16 cellular contexts compared by ENCODE assay signal in the genomic region with DNA sequence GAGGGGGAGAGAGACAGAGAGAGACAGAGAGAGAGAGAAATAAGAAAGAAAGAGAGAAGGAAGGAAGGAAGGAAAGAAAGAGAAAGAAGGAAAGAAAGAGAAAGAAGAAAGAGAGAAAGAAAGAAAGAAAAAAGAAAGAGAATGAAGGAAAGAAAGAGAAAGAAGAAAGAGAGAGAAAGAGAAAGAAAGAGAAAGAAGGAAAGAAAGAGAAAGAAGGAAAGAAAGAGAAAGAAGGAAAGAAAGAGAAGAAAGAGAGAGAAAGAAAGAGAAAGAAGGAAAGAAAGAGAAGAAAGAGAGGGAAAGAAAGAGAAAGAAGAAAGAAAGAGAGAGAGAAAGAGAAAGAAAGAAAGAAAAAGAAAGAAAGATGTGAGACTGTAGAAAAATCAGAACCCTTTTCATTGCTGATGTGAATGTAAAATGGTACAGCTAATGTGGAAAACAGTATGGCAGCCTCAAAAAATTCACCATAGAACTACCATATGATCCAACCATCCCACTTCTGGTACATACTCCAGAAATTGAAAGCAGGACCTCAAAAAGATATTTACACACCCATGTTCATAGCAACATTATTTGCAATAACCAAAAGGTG.
DNase-seq lines count a peak whose midpoint lies in the region; ATAC-seq and TF ChIP-seq lines count a peak whose summit lies in the region.
"Had no signal": no experiment of that assay in that cellular context is flagged by ENCODE, and none has a peak within 500 bp of the region (broad histone marks: within the 10 kb centered on the region; RNA-seq: fewer than 3 reads in every experiment).

No MANE protein-coding gene starts in this region.

- no peak overlapping the region for H3K4me3 Mint-ChIP-seq in activated CD8-positive, alpha-beta T cell treated with anti-CD3 and anti-CD28 coated beads for 36 hours
- H3K4me3 Mint-ChIP-seq in activated CD8-positive, alpha-beta T cell treated with anti-CD3 and anti-CD28 coated beads, Interleukin-2, amount 10 ng/mL, durations not matched to agents 7 days and 5 days: no peak overlapping the region
- no peak overlapping the region for H3K4me3 Mint-ChIP-seq in activated T-helper 2 cell treated with anti-CD3 and anti-CD28 coated beads, Interferon-gamma antibody, Interleukin-2, Interleukin-4, amounts not matched to agents 10 μg/mL and 5 μg/mL and 100 μg/mL, durations not matched to agents 14 hours and 24 hours and 36 hours (ENCODE audit: low read depth)
- H3K4me3 Mint-ChIP-seq: CD4-positive, alpha-beta memory T cell had no signal

- peak; percentile 38 for TF ChIP-seq CTCF in activated CD8-positive, alpha-beta T cell treated with anti-CD3 and anti-CD28 coated beads for 36 hours (IDR thresholded peaks at IDR 0.05)
- TF ChIP-seq CTCF in HEK293 (tag by site-specific recombination; IDR thresholded peaks at IDR 0.05) (no peak), body of pancreas (IDR thresholded peaks at IDR 0.05) (no peak)

- H3K36me3 Mint-ChIP-seq in activated CD8-positive, alpha-beta T cell treated with anti-CD3 and anti-CD28 coated beads for 36 hours (ENCODE audit: low read depth): no peaks in the 10 kb centered on the region
- H3K36me3 Mint-ChIP-seq in activated CD8-positive, alpha-beta T cell treated with anti-CD3 and anti-CD28 coated beads, Interleukin-2, amount 10 ng/mL, durations not matched to agents 7 days and 5 days (ENCODE audit: low read depth): no peaks in the 10 kb centered on the region
- no peaks in the 10 kb centered on the region for H3K36me3 Mint-ChIP-seq in activated T-helper 2 cell treated with anti-CD3 and anti-CD28 coated beads, Interferon-gamma antibody, Interleukin-2, Interleukin-4, amounts not matched to agents 10 μg/mL and 5 μg/mL and 100 μg/mL, durations not matched to agents 14 hours and 24 hours and 36 hours (ENCODE audit: low read depth)
- H3K36me3 Mint-ChIP-seq: CD4-positive, alpha-beta memory T cell had no signal

- no peak overlapping the region for H3K27ac Mint-ChIP-seq in activated CD8-positive, alpha-beta T cell treated with anti-CD3 and anti-CD28 coated beads for 36 hours
- H3K27ac Mint-ChIP-seq in activated CD8-positive, alpha-beta T cell treated with anti-CD3 and anti-CD28 coated beads, Interleukin-2, amount 10 ng/mL, durations not matched to agents 7 days and 5 days: no peak overlapping the region
- H3K27ac Mint-ChIP-seq in activated T-helper 2 cell treated with anti-CD3 and anti-CD28 coated beads, Interferon-gamma antibody, Interleukin-2, Interleukin-4, amounts not matched to agents 10 μg/mL and 5 μg/mL and 100 μg/mL, durations not matched to agents 14 hours and 24 hours and 36 hours: peak overlapping the region; percentile 50
- H3K27ac Mint-ChIP-seq: CD4-positive, alpha-beta memory T cell had no signal

- TF ChIP-seq POLR2A in body of pancreas (IDR thresholded peaks at IDR 0.05): no peak

- peaks cover 14% of the 10 kb centered on the region for H3K27me3 Mint-ChIP-seq in activated CD8-positive, alpha-beta T cell treated with anti-CD3 and anti-CD28 coated beads for 36 hours
- peaks cover 2% of the 10 kb centered on the region for H3K27me3 Mint-ChIP-seq in activated CD8-positive, alpha-beta T cell treated with anti-CD3 and anti-CD28 coated beads, Interleukin-2, amount 10 ng/mL, durations not matched to agents 7 days and 5 days (ENCODE audit: low read depth)
- no peaks in the 10 kb centered on the region for H3K27me3 Mint-ChIP-seq in activated T-helper 2 cell treated with anti-CD3 and anti-CD28 coated beads, Interferon-gamma antibody, Interleukin-2, Interleukin-4, amounts not matched to agents 10 μg/mL and 5 μg/mL and 100 μg/mL, durations not matched to agents 14 hours and 24 hours and 36 hours (ENCODE audit: low read depth)

- intact Hi-C loops in activated CD8-positive, alpha-beta T cell treated with anti-CD3 and anti-CD28 coated beads for 36 hours (cut with micrococcal nuclease): no loop called here
- intact Hi-C loops in activated T-helper 2 cell treated with anti-CD3 and anti-CD28 coated beads, Interferon-gamma antibody, Interleukin-2, Interleukin-4, amounts not matched to agents 10 μg/mL and 5 μg/mL and 100 μg/mL, durations not matched to agents 14 hours and 24 hours and 36 hours (cut with micrococcal nuclease): no loop called here
- intact Hi-C loops in body of pancreas (cut with DNase I): no loop called here

- no peak for ATAC-seq in activated CD8-positive, alpha-beta T cell treated with anti-CD3 and anti-CD28 coated beads for 36 hours
- ATAC-seq in activated CD8-positive, alpha-beta T cell treated with anti-CD3 and anti-CD28 coated beads, Interleukin-2, amount 10 ng/mL, durations not matched to agents 7 days and 5 days: no peak
- no peak for ATAC-seq in body of pancreas
- no peak for ATAC-seq in GM21390 (IDR thresholded peaks at IDR 0.05; ENCODE audit: unreplicated experiment)
- ATAC-seq in HG03460 (IDR thresholded peaks at IDR 0.05; ENCODE audit: unreplicated experiment): no peak

- no peaks in the 10 kb centered on the region for H3K4me1 ChIP-seq in HEK293 (ENCODE audit: control insufficient read depth, insufficient read depth, low read length)
- no peaks in the 10 kb centered on the region for H3K4me1 ChIP-seq in body of pancreas
- H3K4me1 ChIP-seq: Caco-2 had no signal

- POLR2A ChIA-PET in activated CD8-positive, alpha-beta T cell treated with anti-CD3 and anti-CD28 coated beads for 36 hours (lab: Charles Lee): no interaction called here
- POLR2A ChIA-PET in activated CD8-positive, alpha-beta T cell treated with anti-CD3 and anti-CD28 coated beads, Interleukin-2, amount 10 ng/mL, durations not matched to agents 7 days and 5 days (lab: Charles Lee): no interaction called here
- POLR2A ChIA-PET in HEK293 (lab: Yijun Ruan, JAX): no interaction called here

- H3K27me3 ChIP-seq in body of pancreas: no peaks in the 10 kb centered on the region

- H3K4me1 Mint-ChIP-seq in activated CD8-positive, alpha-beta T cell treated with anti-CD3 and anti-CD28 coated beads for 36 hours (ENCODE audit: low read depth): no peaks in the 10 kb centered on the region
- no peaks in the 10 kb centered on the region for H3K4me1 Mint-ChIP-seq in activated CD8-positive, alpha-beta T cell treated with anti-CD3 and anti-CD28 coated beads, Interleukin-2, amount 10 ng/mL, durations not matched to agents 7 days and 5 days (ENCODE audit: low read depth)
- no peaks in the 10 kb centered on the region for H3K4me1 Mint-ChIP-seq in activated T-helper 2 cell treated with anti-CD3 and anti-CD28 coated beads, Interferon-gamma antibody, Interleukin-2, Interleukin-4, amounts not matched to agents 10 μg/mL and 5 μg/mL and 100 μg/mL, durations not matched to agents 14 hours and 24 hours and 36 hours (ENCODE audit: low read depth)
- H3K4me1 Mint-ChIP-seq: CD4-positive, alpha-beta memory T cell had no signal

- CTCF ChIA-PET in activated CD8-positive, alpha-beta T cell treated with anti-CD3 and anti-CD28 coated beads for 36 hours (lab: Charles Lee): no interaction called here
- CTCF ChIA-PET in activated CD8-positive, alpha-beta T cell treated with anti-CD3 and anti-CD28 coated beads, Interleukin-2, amount 10 ng/mL, durations not matched to agents 7 days and 5 days (lab: Charles Lee): no interaction called here
- CTCF ChIA-PET in HEK293 (lab: Yijun Ruan, JAX): no interaction called here

- H3K9me3 ChIP-seq in HEK293 (ENCODE audit: control insufficient read depth, insufficient read depth, low read depth, low read length): no peaks in the 10 kb centered on the region
- H3K9me3 ChIP-seq in body of pancreas: no peaks in the 10 kb centered on the region
- H3K9me3 ChIP-seq: Caco-2 had no signal

- H3K36me3 ChIP-seq in HEK293 (ENCODE audit: control insufficient read depth in 2 of 2, insufficient read depth in 1 of 2, low read length in 2 of 2) (no peaks in the 10 kb centered on the region), body of pancreas (replicated peaks in 1 of 2; ENCODE audit: insufficient read depth in 1 of 2, low read depth in 2 of 2) (no peaks in the 10 kb centered on the region)

- H3K4me3 ChIP-seq in HEK293 (ENCODE audit: low read depth, low read length): no peak overlapping the region
- H3K4me3 ChIP-seq in body of pancreas: no peak overlapping the region
- H3K4me3 ChIP-seq: GM23248 had no signal

- H3K27ac ChIP-seq in HEK293 (ENCODE audit: extremely low read depth, low read depth, low read length) (no peak overlapping the region), body of pancreas (no peak overlapping the region)
- H3K27ac ChIP-seq: 22Rv1, GM23248 had no signal

- H3K9me3 Mint-ChIP-seq in activated CD8-positive, alpha-beta T cell treated with anti-CD3 and anti-CD28 coated beads for 36 hours: no peaks in the 10 kb centered on the region
- no peaks in the 10 kb centered on the region for H3K9me3 Mint-ChIP-seq in activated CD8-positive, alpha-beta T cell treated with anti-CD3 and anti-CD28 coated beads, Interleukin-2, amount 10 ng/mL, durations not matched to agents 7 days and 5 days (ENCODE audit: insufficient read depth)
- no peaks in the 10 kb centered on the region for H3K9me3 Mint-ChIP-seq in activated T-helper 2 cell treated with anti-CD3 and anti-CD28 coated beads, Interferon-gamma antibody, Interleukin-2, Interleukin-4, amounts not matched to agents 10 μg/mL and 5 μg/mL and 100 μg/mL, durations not matched to agents 14 hours and 24 hours and 36 hours

- no peak for DNase-seq in activated CD8-positive, alpha-beta T cell treated with anti-CD3 and anti-CD28 coated beads for 36 hours
- DNase-seq in activated CD8-positive, alpha-beta T cell treated with anti-CD3 and anti-CD28 coated beads, Interleukin-2, amount 10 ng/mL, durations not matched to agents 7 days and 5 days: no peak
- DNase-seq in activated T-helper 2 cell treated with anti-CD3 and anti-CD28 coated beads, Interferon-gamma antibody, Interleukin-2, Interleukin-4, amounts not matched to agents 10 μg/mL and 5 μg/mL and 100 μg/mL, durations not matched to agents 14 hours and 24 hours and 36 hours (ENCODE audit: low spot score): no peak
- DNase-seq in body of pancreas: no peak
- DNase-seq: C1 segment of cervical spinal cord; Caco-2; CD4-positive, alpha-beta memory T cell; DMS153; DND-41; GM23248; H7; HCEC 1CT had no signal

TF ChIP-seq in HEK293, 187 proteins besides CTCF, POLR2A, EP300 and RAD21 (continues in another document):
- TF ChIP-seq ZNF184 (tag by site-specific recombination; IDR thresholded peaks at IDR 0.05) (no peak), SP3 (tag by site-specific recombination; IDR thresholded peaks at IDR 0.05) (no peak), ZNF366 (tag by site-specific recombination; conservative IDR thresholded peaks at IDR 0.05) (peak; percentile 55; the same call in 1 of the 2 replicates), ZNF560 (tag by site-specific recombination; IDR thresholded peaks at IDR 0.05; ENCODE audit: borderline replicate concordance) (no peak), ZNF549 (tag by site-specific recombination; IDR thresholded peaks at IDR 0.05) (no peak), ZNF626 (tag by site-specific recombination; IDR thresholded peaks at IDR 0.05) (no peak)
